8 cellular contexts compared by ENCODE assay signal in the genomic region with DNA sequence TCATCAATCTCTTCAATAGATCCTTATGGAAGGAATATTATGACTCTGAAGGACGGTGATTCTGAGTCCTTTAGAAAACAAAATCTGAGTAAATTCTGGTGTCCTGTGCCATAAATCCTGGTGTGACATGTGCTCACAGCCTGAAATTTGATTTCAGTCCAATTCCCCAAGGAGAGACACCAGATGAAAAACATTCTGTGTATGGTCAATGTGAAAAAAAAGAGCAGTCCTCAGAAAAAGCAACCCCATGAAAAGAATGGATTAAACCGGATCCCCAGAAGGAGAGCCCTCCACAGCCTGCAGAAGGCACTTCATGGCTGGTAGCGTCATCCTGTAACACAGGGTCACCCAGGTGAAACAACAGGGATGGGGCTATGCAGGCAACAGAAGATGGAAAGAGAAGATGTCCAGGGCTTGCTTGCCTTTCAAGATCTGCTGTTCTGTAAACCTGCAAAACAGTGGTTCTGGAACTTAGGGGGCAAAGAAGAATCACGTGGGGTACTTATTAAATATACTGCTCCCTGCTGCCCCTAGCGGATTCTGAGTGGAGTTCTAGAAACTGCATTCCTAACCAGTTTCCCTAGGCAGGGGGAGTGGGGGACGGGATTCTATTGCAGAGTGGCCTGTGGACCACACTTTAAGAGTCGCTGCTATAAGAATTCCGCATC.
A peak's percentile ranks its signal among the peaks of the same experiment; 100 is the strongest.
DNase-seq lines count a peak whose midpoint lies in the region; ATAC-seq, FAIRE-seq and TF ChIP-seq lines count a peak whose summit lies in the region.

No MANE protein-coding gene starts in this region.

- H3K27ac Mint-ChIP-seq in stimulated activated naive CD8-positive, alpha-beta T cell treated with anti-CD3 and anti-CD28 coated beads, Interleukin-15, amount 100 ng/mL, for 72 hours, result no peak overlapping the region

- peaks cover 7 to 15% of the 10 kb centered on the region in 2 donors for H3K9me3 Mint-ChIP-seq in stimulated activated naive CD8-positive, alpha-beta T cell treated with anti-CD3 and anti-CD28 coated beads, Interleukin-15, amount 100 ng/mL, for 72 hours

- no peaks in the 10 kb centered on the region for H3K27me3 ChIP-seq in brain microvascular endothelial cell (replicated peaks)

- H3K27ac ChIP-seq in brain microvascular endothelial cell, result no peak overlapping the region

- H3K27me3 Mint-ChIP-seq in stimulated activated naive CD8-positive, alpha-beta T cell treated with anti-CD3 and anti-CD28 coated beads, Interleukin-15, amount 100 ng/mL, for 72 hours, result peaks cover 12% of the 10 kb centered on the region

- H3K4me3 Mint-ChIP-seq in stimulated activated naive CD8-positive, alpha-beta T cell treated with anti-CD3 and anti-CD28 coated beads, Interleukin-15, amount 100 ng/mL, for 72 hours, result no peak overlapping the region

- H3K4me3 ChIP-seq in brain microvascular endothelial cell (ENCODE audit: low read depth, low read length), result no peak overlapping the region

- peak; percentile 81 for ATAC-seq in HG03066 (IDR thresholded peaks at IDR 0.05; ENCODE audit: low read depth, unreplicated experiment)
- ATAC-seq in stimulated activated naive CD8-positive, alpha-beta T cell treated with anti-CD3 and anti-CD28 coated beads, Interleukin-15, amount 100 ng/mL, for 72 hours, result peak; percentile 31

- peak; percentile 8 for DNase-seq in A172 (ENCODE audit: low spot score)
- peak; percentile 8 for DNase-seq in GM12892 (ENCODE audit: insufficient read length)
- peak; percentile 41 for DNase-seq in NOMO-1 treated with dmso at 0.1 percent for 144 hours (lab: John Stamatoyannopoulos, UW; ENCODE audit: unreplicated experiment)
- peak; percentile 24 for DNase-seq in brain microvascular endothelial cell
- peak; percentile 48 for DNase-seq in inferior parietal cortex (ENCODE audit: extremely low spot score)
- DNase-seq in stimulated activated naive CD8-positive, alpha-beta T cell treated with anti-CD3 and anti-CD28 coated beads, Interleukin-15, amount 100 ng/mL, for 72 hours, result peak; percentile 7 to 10
- no peak for DNase-seq in SHP77 treated with DMSO at 0.1 percent for 48 hours (lab: John Stamatoyannopoulos, UW)

- H3K4me1 Mint-ChIP-seq in stimulated activated naive CD8-positive, alpha-beta T cell treated with anti-CD3 and anti-CD28 coated beads, Interleukin-15, amount 100 ng/mL, for 72 hours, result peaks cover 12% of the 10 kb centered on the region

- peak; percentile 70 for TF ChIP-seq CTCF in brain microvascular endothelial cell (IDR thresholded peaks at IDR 0.05; ENCODE audit: low read depth, low read length, missing control alignments)

- no peaks in the 10 kb centered on the region for H3K36me3 ChIP-seq in brain microvascular endothelial cell (replicated peaks)

- FAIRE-seq in GM12892 (lab: Jason Lieb, UNC), result no peak

- in situ Hi-C loops in brain microvascular endothelial cell (cut with HindIII; ENCODE audit: low pct_ligation_motif_present, low sequenced_read_pairs), result no loop called here

- TF ChIP-seq POLR2A in GM12892 (IDR thresholded peaks at IDR 0.05; ENCODE audit: low read depth, low read length), result no peak
